Comparison of ENCODE assay signal across 8 cellular contexts in genomic region chr4:102825261-102826071, GRCh38. TPM values are rescaled to one million over a fixed set of nuclear protein-coding genes. Genes with fewer than 3 reads are reported as not detected.
A peak's percentile ranks its signal among the peaks of the same experiment; 100 is the strongest.
DNase-seq lines count a peak whose midpoint lies in the region; ATAC-seq and TF ChIP-seq lines count a peak whose summit lies in the region.

No MANE protein-coding gene starts in this region.

- intact Hi-C loops in CD4-positive, alpha-beta T cell (cut with DNase I, micrococcal nuclease), result loop anchor here (2.0 to 10.0 kb wide), 11 partner anchors 13 to 1478 kb away; partner anchors contain the start of genes SLC39A8 (in 2 of the 2), SLC9B1 (in 2 of the 2), MANBA (in 1 of the 2) and NFKB1 (in 1 of the 2)

- H3K27ac ChIP-seq in CD4-positive, alpha-beta T cell (ENCODE audit: low read depth, low read length), result peak overlapping the region; percentile 100

- no peaks in the 10 kb centered on the region for H3K36me3 ChIP-seq in H7 (replicated peaks; ENCODE audit: control insufficient read depth, insufficient read depth, low read length)
- peaks cover 30% of the 10 kb centered on the region for H3K36me3 ChIP-seq in skeletal muscle satellite cell (ENCODE audit: insufficient read depth, low read length)

- no peak for ATAC-seq in CD4-positive, alpha-beta T cell (ENCODE audit: poor library complexity)
- ATAC-seq in HG03439 (IDR thresholded peaks at IDR 0.05; ENCODE audit: unreplicated experiment), result no peak

- no peaks in the 10 kb centered on the region for H3K27me3 ChIP-seq in CD4-positive, alpha-beta T cell (ENCODE audit: control insufficient read depth, insufficient read depth, low read length)
- H3K27me3 ChIP-seq in H7 (ENCODE audit: control insufficient read depth, insufficient read depth, low read length) (no peaks in the 10 kb centered on the region), skeletal muscle satellite cell (ENCODE audit: control insufficient read depth, insufficient read depth, low read length) (no peaks in the 10 kb centered on the region)

- peaks cover 36% of the 10 kb centered on the region for H3K4me1 ChIP-seq in skeletal muscle satellite cell (ENCODE audit: control insufficient read depth, insufficient read depth, low read length)

- H3K9ac ChIP-seq in skeletal muscle satellite cell (ENCODE audit: low read depth, low read length), result peak overlapping the region; percentile 100

- H3K9me3 Mint-ChIP-seq in CD4-positive, alpha-beta T cell, result no peaks in the 10 kb centered on the region

- H3K4me1 Mint-ChIP-seq in CD4-positive, alpha-beta T cell (ENCODE audit: low read depth), result peaks cover 43% of the 10 kb centered on the region

- H3K4me3 Mint-ChIP-seq in CD4-positive, alpha-beta T cell, result no peak overlapping the region

- H3K4me2 ChIP-seq in skeletal muscle satellite cell (ENCODE audit: low read length), result peak overlapping the region; percentile 87

- peaks cover 32% of the 10 kb centered on the region for H3K36me3 Mint-ChIP-seq in CD4-positive, alpha-beta T cell (ENCODE audit: low read depth)

- no peak overlapping the region for H3K27ac Mint-ChIP-seq in CD4-positive, alpha-beta T cell

- DNase-seq in CD4-positive, alpha-beta T cell, result peak in 1 of 10 experiments; percentile 10
- DNase-seq in H7, result peak; percentile 15
- DNase-seq in OCI-M1 (lab: John Stamatoyannopoulos, UW), result peak; percentile 87
- peak; percentile 27 for DNase-seq in amniotic stem cell (lab: John Stamatoyannopoulos, UW)
- DNase-seq in NCI-H1436 treated with DMSO at 0.1 percent for 48 hours (lab: John Stamatoyannopoulos, UW), result no peak

- H3K4me3 ChIP-seq in H7 (ENCODE audit: insufficient read depth, low read depth, low read length) (peak overlapping the region; percentile 93), iPS-11a (ENCODE audit: low read depth, low read length) (peak overlapping the region; percentile 89), skeletal muscle satellite cell (ENCODE audit: low read length) (peak overlapping the region; percentile 95)

- no peaks in the 10 kb centered on the region for H3K9me3 ChIP-seq in CD4-positive, alpha-beta T cell (ENCODE audit: control insufficient read depth, low read length)
- no peaks in the 10 kb centered on the region for H3K9me3 ChIP-seq in skeletal muscle satellite cell (replicated peaks; ENCODE audit: low read length)

- CTCF ChIA-PET in CD4-positive, alpha-beta T cell (lab: Charles Lee), result interaction anchor here (0.8 to 1.4 kb wide), 2 partner anchors 12 to 42 kb away, joined by 3 read pairs; no protein-coding TSS in a partner anchor

- no peak for TF ChIP-seq CTCF in CD4-positive, alpha-beta T cell (IDR thresholded peaks at IDR 0.05)

- H3K27me3 Mint-ChIP-seq in CD4-positive, alpha-beta T cell, result no peaks in the 10 kb centered on the region

- POLR2A ChIA-PET in CD4-positive, alpha-beta T cell (lab: Charles Lee), result interaction anchor here (0.8 to 8.5 kb wide), 10 partner anchors 11 to 323 kb away, joined by 3 to 419 read pairs (median 38); partner anchors contain the start of genes CISD2, MANBA, NFKB1 and SLC9B1

RNA-seq across cellular contexts. Expression of gene UBE2D3, which starts 1.9 kb away (rescaled TPM):
- total RNA-seq in CD4-positive, alpha-beta T cell, result 100 to 1,000 TPM; 659 to 719 TPM
- total RNA-seq in H7 (2014; rRNA removed; shearing (Covaris generic)), result 437 and 446 TPM in 2 replicates
- total RNA-seq in skeletal muscle satellite cell (2012; rRNA removed), result 323 and 356 TPM in 2 replicates

RNA-seq across cellular contexts. Expression of gene CISD2, which starts 43.3 kb away (rescaled TPM):
- total RNA-seq in CD4-positive, alpha-beta T cell, result 10 to 100 TPM; 12.8 to 13.7 TPM
- total RNA-seq in H7 (2014; rRNA removed; shearing (Covaris generic)), result 36.8 and 41.3 TPM in 2 replicates
- 36.0 and 37.4 TPM in 2 replicates for total RNA-seq in skeletal muscle satellite cell (2012; rRNA removed)
